26 cellular contexts compared by ENCODE assay signal in genomic region chr17:17423656-17424055, GRCh38. TPM values are rescaled to one million over a fixed set of nuclear protein-coding genes. Genes with fewer than 3 reads are reported as not detected.
DNase-seq lines count a peak whose midpoint lies in the region; FAIRE-seq and TF ChIP-seq lines count a peak whose summit lies in the region.
"Had no signal": no experiment of that assay in that cellular context is flagged by ENCODE, and none has a peak within 500 bp of the region (broad histone marks: within the 10 kb centered on the region; RNA-seq: fewer than 3 reads in every experiment).

No MANE protein-coding gene starts in this region.

- no peaks in the 10 kb centered on the region for H4K20me1 ChIP-seq in BLaER1
- no peaks in the 10 kb centered on the region for H4K20me1 ChIP-seq in BLaER1 treated with 17β-estradiol and CSF1 and Interleukin-3, amounts not matched to agents 10 nM and 100 nM

- H3K36me3 ChIP-seq in BLaER1 (peaks cover 13% of the 10 kb centered on the region), kidney (ENCODE audit: control insufficient read depth in 1 of 2, insufficient read depth in 2 of 2, low read length in 2 of 2) (no peaks in the 10 kb centered on the region), trophoblast cell (ENCODE audit: control insufficient read depth in 1 of 2, insufficient read depth in 2 of 2, low read length in 2 of 2) (no peaks in the 10 kb centered on the region), Peyer's patch (no peaks in the 10 kb centered on the region)
- peaks cover 0 to 22% (median 18%) of the 10 kb centered on the region in 11 experiments; a peak in 14 of 22 replicates for H3K36me3 ChIP-seq in BLaER1 treated with 17β-estradiol and CSF1 and Interleukin-3, amounts not matched to agents 10 nM and 100 nM
- H3K36me3 ChIP-seq: BE2C had no signal

- peaks cover 51% of the 10 kb centered on the region for H3K9me3 ChIP-seq in BLaER1
- peaks cover 34 to 69% (median 49%) of the 10 kb centered on the region in 11 experiments for H3K9me3 ChIP-seq in BLaER1 treated with 17β-estradiol and CSF1 and Interleukin-3, amounts not matched to agents 10 nM and 100 nM (replicated peaks in 1 of 11)
- H3K9me3 ChIP-seq in kidney (ENCODE audit: control insufficient read depth in 1 of 2, low read length in 2 of 2), result no peaks in the 10 kb centered on the region
- H3K9me3 ChIP-seq in trophoblast cell (ENCODE audit: insufficient read depth, low read depth, low read length), result peaks cover 31% of the 10 kb centered on the region
- peaks cover 0 to 12% (median 0%) of the 10 kb centered on the region in 4 donors for H3K9me3 ChIP-seq in Peyer's patch
- H3K9me3 ChIP-seq: BE2C had no signal

- H3K27ac ChIP-seq in BLaER1 (no peak overlapping the region), kidney (ENCODE audit: low read depth in 2 of 2, low read length in 2 of 2) (no peak overlapping the region), trophoblast cell (ENCODE audit: low read depth, low read length) (no peak overlapping the region), Peyer's patch (no peak overlapping the region)
- H3K27ac ChIP-seq in BLaER1 treated with 17β-estradiol and CSF1 and Interleukin-3, amounts not matched to agents 10 nM and 100 nM, result peak overlapping the region in 2 of 11 experiments; percentile 88 to 94; a peak in 1 of 22 replicates

- H3K27ac Mint-ChIP-seq in progenitor cell of endocrine pancreas, result no peak overlapping the region
- H3K27ac Mint-ChIP-seq: CD14-positive monocyte; CD4-positive, alpha-beta memory T cell; CD4-positive, CD25-positive, alpha-beta regulatory T cell; CD8-positive, alpha-beta memory T cell had no signal

- WGBS in trophoblast cell (ENCODE audit: extremely low coverage, insufficient coverage, insufficient read length), result no CpG with 5 or more reads among the region's 4 CpGs

- peak overlapping the region; percentile 91; the same call in 1 of the 2 replicates for H3K4me2 ChIP-seq in BLaER1
- H3K4me2 ChIP-seq in BLaER1 treated with 17β-estradiol and CSF1 and Interleukin-3, amounts not matched to agents 10 nM and 100 nM, result peak overlapping the region in 6 of 11 experiments; percentile 71 to 84 (median 82); a peak in 9 of 22 replicates
- H3K4me2 ChIP-seq in trophoblast cell (ENCODE audit: low read length), result no peak overlapping the region

- H3K9ac ChIP-seq in BLaER1, result no peak overlapping the region
- no peak overlapping the region for H3K9ac ChIP-seq in BLaER1 treated with 17β-estradiol and CSF1 and Interleukin-3, amounts not matched to agents 10 nM and 100 nM
- no peak overlapping the region for H3K9ac ChIP-seq in kidney (ENCODE audit: low read length in 2 of 2)
- no peak overlapping the region for H3K9ac ChIP-seq in trophoblast cell (ENCODE audit: low read length)

- peaks cover 2% of the 10 kb centered on the region for H3K4me1 Mint-ChIP-seq in progenitor cell of endocrine pancreas (ENCODE audit: low read depth)
- H3K4me1 Mint-ChIP-seq: CD14-positive monocyte; CD4-positive, alpha-beta memory T cell; CD8-positive, alpha-beta memory T cell had no signal

- H3K27me3 ChIP-seq in BLaER1 (no peaks in the 10 kb centered on the region), trophoblast cell (ENCODE audit: insufficient read depth, low read length) (peaks cover 3% of the 10 kb centered on the region), Peyer's patch (no peaks in the 10 kb centered on the region)
- H3K27me3 ChIP-seq in BLaER1 treated with 17β-estradiol and CSF1 and Interleukin-3, amounts not matched to agents 10 nM and 100 nM, result no peaks in the 10 kb centered on the region
- H3K27me3 ChIP-seq: BE2C had no signal

- no peaks in the 10 kb centered on the region for H3K9me3 Mint-ChIP-seq in progenitor cell of endocrine pancreas (ENCODE audit: low read depth)
- H3K9me3 Mint-ChIP-seq: CD8-positive, alpha-beta memory T cell had no signal

- no peak overlapping the region for H3K4ac ChIP-seq in trophoblast cell (ENCODE audit: low read depth, low read length)

- no peak overlapping the region for H3K18ac ChIP-seq in trophoblast cell (ENCODE audit: low read length)

- H2BK5ac ChIP-seq in trophoblast cell (ENCODE audit: low read depth, low read length, poor library complexity), result no peak overlapping the region

- no peak for TF ChIP-seq POLR2A in Peyer's patch (IDR thresholded peaks at IDR 0.05)

- no peak overlapping the region for H2AK5ac ChIP-seq in trophoblast cell (ENCODE audit: low read length)

- H4K91ac ChIP-seq in trophoblast cell (ENCODE audit: low read depth, low read length), result no peak overlapping the region

- H4K8ac ChIP-seq in trophoblast cell (ENCODE audit: low read depth, low read length), result no peak overlapping the region

- no peak for FAIRE-seq in kidney (lab: Jason Lieb, UNC)
- FAIRE-seq: A204.1, G401.6, GM19239 had no signal

- H3K23ac ChIP-seq in trophoblast cell (ENCODE audit: low read length), result no peak overlapping the region

- DNase-seq in kidney (peak; percentile 35), trophoblast cell (peak; percentile 93 to 95), progenitor cell of endocrine pancreas (ENCODE audit: low spot score, unreplicated experiment) (no peak), EL (no peak), Peyer's patch (no peak)
- DNase-seq in activated CD4-positive, alpha-beta T cell treated with anti-CD3 and anti-CD28 coated beads, Interleukin-2, amount 50 U/mL, for 1 hour, result no peak
- DNase-seq: 8988T; ACHN; BE2C; C1 segment of cervical spinal cord; CD4-positive, alpha-beta memory T cell; CD4-positive, CD25-positive, alpha-beta regulatory T cell; CD8-positive, alpha-beta memory T cell; COR-L47; DMS 273 treated with DMSO at 0.1 percent for 48 hours; DMS153; DMS53; DMS79; DND-41; GF-D8 had no signal

- no peak overlapping the region for H2AFZ ChIP-seq in trophoblast cell (ENCODE audit: insufficient read depth, low read length, poor library complexity)

- no peak overlapping the region; the same call in 1 of the 2 replicates for H3K4me3 ChIP-seq in BLaER1
- peak overlapping the region in 7 of 10 experiments; percentile 8 to 41 (median 33); a peak in 3 of 20 replicates for H3K4me3 ChIP-seq in BLaER1 treated with 17β-estradiol and CSF1 and Interleukin-3, amounts not matched to agents 10 nM and 100 nM
- no peak overlapping the region for H3K4me3 ChIP-seq in kidney (ENCODE audit: low read length in 2 of 2)
- H3K4me3 ChIP-seq in trophoblast cell (ENCODE audit: low read depth, low read length), result no peak overlapping the region
- H3K4me3 ChIP-seq in Peyer's patch, result no peak overlapping the region

- H3K14ac ChIP-seq in trophoblast cell (ENCODE audit: low read length), result no peak overlapping the region

- TF ChIP-seq CTCF in kidney (IDR thresholded peaks at IDR 0.05; ENCODE audit: borderline replicate concordance, extremely low read depth, insufficient read depth) (no peak), progenitor cell of endocrine pancreas (IDR thresholded peaks at IDR 0.05; ENCODE audit: unreplicated experiment) (no peak), Peyer's patch (IDR thresholded peaks at IDR 0.05) (no peak)

- H2BK12ac ChIP-seq in trophoblast cell (ENCODE audit: low read length), result no peak overlapping the region

- H3K36me3 Mint-ChIP-seq in progenitor cell of endocrine pancreas (ENCODE audit: insufficient read depth), result no peaks in the 10 kb centered on the region
- H3K36me3 Mint-ChIP-seq: CD4-positive, alpha-beta memory T cell had no signal

- H3K4me1 ChIP-seq in BLaER1, result peaks cover 52% of the 10 kb centered on the region
- peaks cover 13 to 53% (median 49%) of the 10 kb centered on the region in 10 experiments for H3K4me1 ChIP-seq in BLaER1 treated with 17β-estradiol and CSF1 and Interleukin-3, amounts not matched to agents 10 nM and 100 nM
- H3K4me1 ChIP-seq in kidney (ENCODE audit: control insufficient read depth in 1 of 2, insufficient read depth in 1 of 2, low read depth in 1 of 2, low read length in 2 of 2), result peaks cover 0 to 4% of the 10 kb centered on the region in 2 donors
- no peaks in the 10 kb centered on the region for H3K4me1 ChIP-seq in trophoblast cell (ENCODE audit: control insufficient read depth in 1 of 2, insufficient read depth in 2 of 2, low read length in 2 of 2)
- peaks cover 0 to under 1% (median 0%) of the 10 kb centered on the region in 4 donors for H3K4me1 ChIP-seq in Peyer's patch
- H3K4me1 ChIP-seq: BE2C had no signal

- H3K79me1 ChIP-seq in trophoblast cell (ENCODE audit: low read length), result no peaks in the 10 kb centered on the region

- H4K12ac ChIP-seq in trophoblast cell (ENCODE audit: low read depth, low read length), result no peak overlapping the region

- no peak overlapping the region for H2BK120ac ChIP-seq in trophoblast cell (ENCODE audit: insufficient read depth, low read length, poor library complexity)

- no peak overlapping the region for H3K4me3 Mint-ChIP-seq in progenitor cell of endocrine pancreas (ENCODE audit: low read depth)
- H3K4me3 Mint-ChIP-seq: CD14-positive monocyte; CD4-positive, alpha-beta memory T cell; CD4-positive, CD25-positive, alpha-beta regulatory T cell; CD8-positive, alpha-beta memory T cell had no signal

- no peaks in the 10 kb centered on the region for H3K27me3 Mint-ChIP-seq in progenitor cell of endocrine pancreas

- intact Hi-C loops in kidney (cut with DNase I), result no loop called here

- no peaks in the 10 kb centered on the region for H3K79me2 ChIP-seq in trophoblast cell (ENCODE audit: control insufficient read depth, insufficient read depth, low read length, poor library complexity)

RNA-seq across cellular contexts. Expression of gene MED9, which starts 53.1 kb away (rescaled TPM):
- total RNA-seq in kidney (20.8 TPM), progenitor cell of endocrine pancreas (17.0 and 17.7 TPM in 2 replicates), Peyer's patch (10 to 100 TPM in 3 of 4 donors, 1 to 10 TPM in 1; 8.3 to 42.4 (median 19.4) TPM)
- polyA plus RNA-seq in kidney (ENCODE audit: insufficient read depth, low read depth, low replicate concordance), result 24.5 TPM
- 10.0 and 10.1 TPM in 2 replicates for polyA plus RNA-seq in trophoblast cell (2013)

Comparison
In these comparisons a context has a peak if more than half of its experiments do, and no peak if none do; other contexts are left out.
1. H3K4me3 ChIP-seq: peak in BLaER1 treated with 17β-estradiol and CSF1 and Interleukin-3, amounts not matched to agents 10 nM and 100 nM (7 of 10); none in BLaER1 (single experiment), kidney (0 of 2), trophoblast cell (single experiment) and Peyer's patch (0 of 4).
2. DNase-seq: peak in kidney (single experiment) and trophoblast cell (2 of 2); none in progenitor cell of endocrine pancreas (single experiment), activated CD4-positive, alpha-beta T cell treated with anti-CD3 and anti-CD28 coated beads, Interleukin-2, amount 50 U/mL, for 1 hour (single experiment), EL (single experiment) and Peyer's patch (0 of 3).